In genomic region chr1:23651069-23651808, GRCh38 we compare ENCODE assay signal across 1 cellular context.
TF ChIP-seq lines count a peak whose summit lies in the region.

No MANE protein-coding gene starts in this region.

TF ChIP-seq in SK-N-SH, 30 proteins besides CTCF, POLR2A, EP300 and RAD21 (continued from another document):
- TF ChIP-seq REST (IDR thresholded peaks at IDR 0.05; ENCODE audit: low read depth, low read length) = no peak
- no peak for TF ChIP-seq ELF1 (IDR thresholded peaks at IDR 0.05)
- TF ChIP-seq, protein P1, sequence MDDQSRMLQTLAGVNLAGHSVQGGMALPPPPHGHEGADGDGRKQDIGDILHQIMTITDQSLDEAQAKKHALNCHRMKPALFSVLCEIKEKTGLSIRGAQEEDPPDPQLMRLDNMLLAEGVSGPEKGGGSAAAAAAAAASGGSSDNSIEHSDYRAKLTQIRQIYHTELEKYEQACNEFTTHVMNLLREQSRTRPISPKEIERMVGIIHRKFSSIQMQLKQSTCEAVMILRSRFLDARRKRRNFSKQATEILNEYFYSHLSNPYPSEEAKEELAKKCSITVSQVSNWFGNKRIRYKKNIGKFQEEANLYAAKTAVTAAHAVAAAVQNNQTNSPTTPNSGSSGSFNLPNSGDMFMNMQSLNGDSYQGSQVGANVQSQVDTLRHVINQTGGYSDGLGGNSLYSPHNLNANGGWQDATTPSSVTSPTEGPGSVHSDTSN (IDR thresholded peaks at IDR 0.05) = no peak
- no peak for TF ChIP-seq GABPA (IDR thresholded peaks at IDR 0.05; ENCODE audit: low read depth)
- no peak for TF ChIP-seq IRF3 (IDR thresholded peaks at IDR 0.05; ENCODE audit: low read depth, low read length)
- no peak for TF ChIP-seq RCOR1 (IDR thresholded peaks at IDR 0.05; ENCODE audit: low read length)
- no peak for TF ChIP-seq TCF12 (IDR thresholded peaks at IDR 0.05)
- no peak for TF ChIP-seq YY1 (IDR thresholded peaks at IDR 0.05; ENCODE audit: low read depth)
- no peak for TF ChIP-seq ZBTB33 (IDR thresholded peaks at IDR 0.05; ENCODE audit: borderline replicate concordance, low read depth)
- TF ChIP-seq FOXM1 (IDR thresholded peaks at IDR 0.05; ENCODE audit: low read depth) = no peak
- TF ChIP-seq MXI1 (IDR thresholded peaks at IDR 0.05; ENCODE audit: low read depth, low read length) = no peak
- no peak for TF ChIP-seq RFX5 (IDR thresholded peaks at IDR 0.05; ENCODE audit: low read length)
